In the genomic region with DNA sequence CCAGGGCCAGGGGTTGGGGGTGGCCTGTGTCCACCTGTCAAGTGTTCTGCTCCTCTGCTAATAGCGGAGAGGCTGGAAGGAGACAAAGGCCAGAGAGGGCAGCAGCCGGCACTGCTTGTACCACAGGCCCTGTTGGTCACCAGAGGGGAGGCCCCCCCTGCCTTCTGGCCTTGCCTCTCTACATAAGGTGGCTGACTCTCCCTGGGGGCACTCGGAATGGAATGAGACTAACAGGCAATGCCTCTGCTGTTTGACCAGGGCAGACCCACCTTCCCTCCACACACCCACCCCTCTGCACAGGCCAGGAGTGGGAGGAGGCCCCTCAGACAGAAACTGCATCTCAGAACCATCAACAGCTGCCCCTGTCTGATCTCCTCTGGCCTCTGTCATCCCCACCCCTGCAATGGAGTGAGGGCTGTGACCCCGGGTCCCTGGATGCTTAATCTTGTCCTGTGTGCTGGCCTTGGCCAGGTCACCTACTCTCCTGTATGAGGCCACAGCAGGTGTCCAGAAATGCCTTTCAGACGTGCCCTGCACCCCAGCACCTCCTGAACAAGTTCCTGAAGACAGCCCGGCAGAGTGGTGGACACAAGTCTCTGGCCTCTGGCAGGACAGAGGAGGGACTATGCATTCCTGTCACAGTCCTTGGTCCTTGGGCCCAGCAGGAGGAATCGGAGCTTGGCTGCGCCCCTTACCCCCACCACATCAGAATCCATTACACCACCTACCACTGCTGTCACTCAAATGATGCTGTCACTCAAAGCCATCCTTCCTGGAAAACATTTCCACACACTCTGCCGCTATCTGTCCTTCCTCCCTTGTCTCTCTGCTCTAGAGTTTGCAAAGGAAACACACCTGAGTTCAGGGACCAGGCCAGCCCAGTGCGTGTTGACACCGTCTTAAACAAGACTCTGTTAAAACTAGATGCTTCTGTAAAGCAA, we compare ENCODE assay signal across 25 cellular contexts.
DNase-seq lines count a peak whose midpoint lies in the region; ATAC-seq, FAIRE-seq and TF ChIP-seq lines count a peak whose summit lies in the region.
"Had no signal": no experiment of that assay in that cellular context is flagged by ENCODE, and none has a peak within 500 bp of the region (broad histone marks: within the 10 kb centered on the region; RNA-seq: fewer than 3 reads in every experiment).

No MANE protein-coding gene starts in this region.

- TF ChIP-seq EP300 in upper lobe of left lung (IDR thresholded peaks at IDR 0.05): no peak

- no peak overlapping the region for H3K4me3 ChIP-seq in bronchial epithelial cell (ENCODE audit: low read depth, low read length)
- no peak overlapping the region for H3K4me3 ChIP-seq in right lobe of liver
- no peak overlapping the region for H3K4me3 ChIP-seq in upper lobe of left lung
- H3K4me3 ChIP-seq: A549, BLaER1, MG63, stomach had no signal

- H3K27me3 Mint-ChIP-seq in activated naive CD4-positive, alpha-beta T cell treated with anti-CD3 and anti-CD28 coated beads for 36 hours (ENCODE audit: low read depth): no peaks in the 10 kb centered on the region
- H3K27me3 Mint-ChIP-seq: IgD-negative memory B cell had no signal

- no peak overlapping the region for H3K27ac Mint-ChIP-seq in activated naive CD4-positive, alpha-beta T cell treated with anti-CD3 and anti-CD28 coated beads for 36 hours
- H3K27ac Mint-ChIP-seq: activated T-cell treated with anti-CD3 and anti-CD28 coated beads, Interleukin-2, amount 50 U/mL, for 72 hours; T-helper 2 cell treated with Interferon-gamma antibody and Interleukin-4, amounts not matched to agents 5 μg/mL and 100 μg/mL, for 36 hours had no signal

- DNase-seq in activated naive CD4-positive, alpha-beta T cell treated with anti-CD3 and anti-CD28 coated beads, Interleukin-2, amount 50 U/mL, for 16 hours: peak; percentile 6
- DNase-seq in activated naive CD4-positive, alpha-beta T cell treated with anti-CD3 and anti-CD28 coated beads for 36 hours: no peak
- DNase-seq in bronchial epithelial cell (ENCODE audit: low read depth): no peak
- peak; percentile 18 to 40 (median 32) for DNase-seq in right lobe of liver
- DNase-seq in upper lobe of left lung: peak; percentile 11 to 31
- no peak for DNase-seq in activated CD4-positive, alpha-beta T cell treated with anti-CD3 and anti-CD28 coated beads, Interleukin-2, amount 50 U/mL, for 48 hours
- DNase-seq in GM12891 (ENCODE audit: insufficient read length, low spot score): no peak
- DNase-seq in stimulated activated naive CD4-positive, alpha-beta T cell (lab: John Stamatoyannopoulos, UW): no peak
- DNase-seq: activated CD4-positive, CD25-positive, alpha-beta regulatory T cell; activated T-cell treated with anti-CD3 and anti-CD28 coated beads, Interleukin-2, amount 50 U/mL, for 72 hours; amniotic stem cell; central memory CD4-positive, alpha-beta T cell; effector CD8-positive, alpha-beta T cell; H7; MG63; NCI-H1436 treated with DMSO at 0.1 percent for 48 hours; occipital lobe; OCI-M1; stimulated activated CD4-positive, alpha-beta T cell treated with anti-CD3 and anti-CD28 coated beads, Interleukin-2, amount 100 ng/mL, for 24 hours; stomach had no signal

- FAIRE-seq in bronchial epithelial cell (lab: Jason Lieb, UNC): peak; percentile 43
- FAIRE-seq in GM12891 (lab: Jason Lieb, UNC): no peak
- FAIRE-seq: A549, GM19239 had no signal

- TF ChIP-seq POLR2A in right lobe of liver (IDR thresholded peaks at IDR 0.05) (no peak), upper lobe of left lung (IDR thresholded peaks at IDR 0.05) (no peak), GM12891 (IDR thresholded peaks at IDR 0.05; ENCODE audit: low read depth, low read length) (no peak)

- H3K4me1 ChIP-seq in right lobe of liver (no peaks in the 10 kb centered on the region), upper lobe of left lung (no peaks in the 10 kb centered on the region)
- H3K4me1 ChIP-seq: A549, stomach had no signal

- peaks cover 32% of the 10 kb centered on the region for H3K9me3 Mint-ChIP-seq in activated naive CD4-positive, alpha-beta T cell treated with anti-CD3 and anti-CD28 coated beads for 36 hours

- H3K36me3 Mint-ChIP-seq in activated naive CD4-positive, alpha-beta T cell treated with anti-CD3 and anti-CD28 coated beads for 36 hours (ENCODE audit: low read depth): peaks cover 67% of the 10 kb centered on the region

- no peaks in the 10 kb centered on the region for H3K27me3 ChIP-seq in bronchial epithelial cell (ENCODE audit: control insufficient read depth, insufficient read depth, low read length)
- H3K27me3 ChIP-seq in right lobe of liver: no peaks in the 10 kb centered on the region
- no peaks in the 10 kb centered on the region for H3K27me3 ChIP-seq in upper lobe of left lung
- H3K27me3 ChIP-seq: BLaER1, MG63, stomach had no signal

- intact Hi-C loops in activated naive CD4-positive, alpha-beta T cell treated with anti-CD3 and anti-CD28 coated beads for 36 hours (cut with micrococcal nuclease): no loop called here
- intact Hi-C loops in right lobe of liver (cut with DNase I): no loop called here

- TF ChIP-seq CTCF in bronchial epithelial cell (IDR thresholded peaks at IDR 0.05; ENCODE audit: insufficient read depth, low read length, severe bottlenecking): no peak
- no peak for TF ChIP-seq CTCF in right lobe of liver (IDR thresholded peaks at IDR 0.05)
- no peak for TF ChIP-seq CTCF in upper lobe of left lung (IDR thresholded peaks at IDR 0.05)

- H3K27ac ChIP-seq in right lobe of liver (no peak overlapping the region), upper lobe of left lung (no peak overlapping the region)
- H3K27ac ChIP-seq: A549, BLaER1, stomach had no signal

- CTCF ChIA-PET in activated naive CD4-positive, alpha-beta T cell treated with anti-CD3 and anti-CD28 coated beads for 36 hours (lab: Charles Lee): no interaction called here

- H3K9me3 ChIP-seq in right lobe of liver (no peaks in the 10 kb centered on the region), upper lobe of left lung (peaks cover 9 to 21% (median 16%) of the 10 kb centered on the region in 4 donors)

- ATAC-seq in right lobe of liver (peak in 3 of 4 donors; percentile 17 to 35 (median 27)), upper lobe of left lung (ENCODE audit: low FRiP score in 2 of 2) (peak in 1 of 2 donors; percentile 9)

- no peaks in the 10 kb centered on the region for H3K4me1 Mint-ChIP-seq in activated naive CD4-positive, alpha-beta T cell treated with anti-CD3 and anti-CD28 coated beads for 36 hours (ENCODE audit: low read depth)

- H3K36me3 ChIP-seq in bronchial epithelial cell (ENCODE audit: control insufficient read depth, insufficient read depth, low read length) (peaks cover 9% of the 10 kb centered on the region), right lobe of liver (peaks cover 0 to 4% (median 0%) of the 10 kb centered on the region in 4 donors), upper lobe of left lung (peaks cover 11 to 28% (median 24%) of the 10 kb centered on the region in 4 donors)

- WGBS in right lobe of liver (ENCODE audit: insufficient coverage, low coverage, low lambda C conversion rate, missing lambda C conversion rate): 93% methylated on average over 3 of the region's 11 CpGs
- 96% methylated on average over 7 to 11 of the region's 11 CpGs for WGBS in upper lobe of left lung, 2 donors

- H3K4me3 Mint-ChIP-seq in activated naive CD4-positive, alpha-beta T cell treated with anti-CD3 and anti-CD28 coated beads for 36 hours: no peak overlapping the region
- H3K4me3 Mint-ChIP-seq: activated T-cell treated with anti-CD3 and anti-CD28 coated beads, Interleukin-2, amount 50 U/mL, for 72 hours; T-helper 2 cell treated with Interferon-gamma antibody and Interleukin-4, amounts not matched to agents 5 μg/mL and 100 μg/mL, for 36 hours had no signal

TF ChIP-seq in GM12891, 5 proteins besides CTCF, POLR2A, EP300 and RAD21:
- TF ChIP-seq PAX5 (IDR thresholded peaks at IDR 0.05; ENCODE audit: insufficient read depth, low read length, severe bottlenecking): no peak

Comparison
In these comparisons a context has a peak if more than half of its experiments do, and no peak if none do; other contexts are left out.
1. DNase-seq: peak in activated naive CD4-positive, alpha-beta T cell treated with anti-CD3 and anti-CD28 coated beads, Interleukin-2, amount 50 U/mL, for 16 hours (single experiment), right lobe of liver (3 of 3) and upper lobe of left lung (2 of 2); none in activated naive CD4-positive, alpha-beta T cell treated with anti-CD3 and anti-CD28 coated beads for 36 hours (single experiment), bronchial epithelial cell (single experiment), activated CD4-positive, alpha-beta T cell treated with anti-CD3 and anti-CD28 coated beads, Interleukin-2, amount 50 U/mL, for 48 hours (0 of 2), GM12891 (single experiment) and stimulated activated naive CD4-positive, alpha-beta T cell (0 of 6).